In the genomic region with DNA sequence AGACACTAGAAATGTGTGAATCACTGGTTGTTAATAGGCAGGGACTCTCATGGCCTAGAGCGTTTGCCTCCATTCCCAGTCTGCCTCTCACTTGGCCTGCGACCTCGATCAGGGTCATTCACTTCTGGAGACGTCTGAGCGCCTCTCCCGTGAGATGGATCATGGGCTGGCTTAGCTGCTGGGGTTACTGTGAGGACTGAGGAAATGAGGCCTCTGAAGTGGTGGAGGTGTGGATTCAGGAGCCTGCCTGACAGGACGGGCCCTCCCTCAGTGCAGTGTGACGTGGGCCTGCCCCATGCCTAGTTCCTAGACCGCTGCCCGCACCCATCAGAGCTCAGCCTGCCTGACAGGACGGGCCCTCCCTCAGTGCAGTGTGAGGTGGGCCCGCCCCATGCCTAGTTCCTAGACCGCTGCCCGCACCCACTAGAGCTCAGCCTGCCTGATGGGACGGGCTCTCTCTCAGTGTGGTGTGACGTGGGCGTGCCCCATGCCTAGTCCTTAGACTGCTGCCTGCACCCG, we compare ENCODE assay signal across 2 cellular contexts.
TF ChIP-seq lines count a peak whose summit lies in the region.

No MANE protein-coding gene starts in this region.

TF ChIP-seq in GM23338, 12 proteins besides CTCF, POLR2A, EP300 and RAD21 (continues in another document):
- TF ChIP-seq, protein P1, sequence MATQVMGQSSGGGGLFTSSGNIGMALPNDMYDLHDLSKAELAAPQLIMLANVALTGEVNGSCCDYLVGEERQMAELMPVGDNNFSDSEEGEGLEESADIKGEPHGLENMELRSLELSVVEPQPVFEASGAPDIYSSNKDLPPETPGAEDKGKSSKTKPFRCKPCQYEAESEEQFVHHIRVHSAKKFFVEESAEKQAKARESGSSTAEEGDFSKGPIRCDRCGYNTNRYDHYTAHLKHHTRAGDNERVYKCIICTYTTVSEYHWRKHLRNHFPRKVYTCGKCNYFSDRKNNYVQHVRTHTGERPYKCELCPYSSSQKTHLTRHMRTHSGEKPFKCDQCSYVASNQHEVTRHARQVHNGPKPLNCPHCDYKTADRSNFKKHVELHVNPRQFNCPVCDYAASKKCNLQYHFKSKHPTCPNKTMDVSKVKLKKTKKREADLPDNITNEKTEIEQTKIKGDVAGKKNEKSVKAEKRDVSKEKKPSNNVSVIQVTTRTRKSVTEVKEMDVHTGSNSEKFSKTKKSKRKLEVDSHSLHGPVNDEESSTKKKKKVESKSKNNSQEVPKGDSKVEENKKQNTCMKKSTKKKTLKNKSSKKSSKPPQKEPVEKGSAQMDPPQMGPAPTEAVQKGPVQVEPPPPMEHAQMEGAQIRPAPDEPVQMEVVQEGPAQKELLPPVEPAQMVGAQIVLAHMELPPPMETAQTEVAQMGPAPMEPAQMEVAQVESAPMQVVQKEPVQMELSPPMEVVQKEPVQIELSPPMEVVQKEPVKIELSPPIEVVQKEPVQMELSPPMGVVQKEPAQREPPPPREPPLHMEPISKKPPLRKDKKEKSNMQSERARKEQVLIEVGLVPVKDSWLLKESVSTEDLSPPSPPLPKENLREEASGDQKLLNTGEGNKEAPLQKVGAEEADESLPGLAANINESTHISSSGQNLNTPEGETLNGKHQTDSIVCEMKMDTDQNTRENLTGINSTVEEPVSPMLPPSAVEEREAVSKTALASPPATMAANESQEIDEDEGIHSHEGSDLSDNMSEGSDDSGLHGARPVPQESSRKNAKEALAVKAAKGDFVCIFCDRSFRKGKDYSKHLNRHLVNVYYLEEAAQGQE (IDR thresholded peaks at IDR 0.05; ENCODE audit: unreplicated experiment) = no peak
- TF ChIP-seq ZNF114 (CRISPR knock-in tag; IDR thresholded peaks at IDR 0.05) (no peak), CREB1 (CRISPR knock-in tag; IDR thresholded peaks at IDR 0.05; ENCODE audit: low read depth) (no peak), STAT1 (IDR thresholded peaks at IDR 0.05; ENCODE audit: unreplicated experiment) (no peak), NANOG (IDR thresholded peaks at IDR 0.05; ENCODE audit: borderline replicate concordance) (no peak), JUNB (IDR thresholded peaks at IDR 0.05; ENCODE audit: unreplicated experiment) (no peak), POLR2AphosphoS5 (IDR thresholded peaks at IDR 0.05; ENCODE audit: low read depth) (no peak), EZH2phosphoT487 (IDR thresholded peaks at IDR 0.05; ENCODE audit: unreplicated experiment) (no peak), ZNF331 (CRISPR knock-in tag; IDR thresholded peaks at IDR 0.05; ENCODE audit: low read depth) (no peak)
- TF ChIP-seq, protein P2, sequence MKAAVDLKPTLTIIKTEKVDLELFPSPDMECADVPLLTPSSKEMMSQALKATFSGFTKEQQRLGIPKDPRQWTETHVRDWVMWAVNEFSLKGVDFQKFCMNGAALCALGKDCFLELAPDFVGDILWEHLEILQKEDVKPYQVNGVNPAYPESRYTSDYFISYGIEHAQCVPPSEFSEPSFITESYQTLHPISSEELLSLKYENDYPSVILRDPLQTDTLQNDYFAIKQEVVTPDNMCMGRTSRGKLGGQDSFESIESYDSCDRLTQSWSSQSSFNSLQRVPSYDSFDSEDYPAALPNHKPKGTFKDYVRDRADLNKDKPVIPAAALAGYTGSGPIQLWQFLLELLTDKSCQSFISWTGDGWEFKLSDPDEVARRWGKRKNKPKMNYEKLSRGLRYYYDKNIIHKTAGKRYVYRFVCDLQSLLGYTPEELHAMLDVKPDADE (IDR thresholded peaks at IDR 0.05) = no peak

TF ChIP-seq in WTC11, 78 proteins besides CTCF, POLR2A, EP300 and RAD21 (continued from another document):
- TF ChIP-seq, protein P3, sequence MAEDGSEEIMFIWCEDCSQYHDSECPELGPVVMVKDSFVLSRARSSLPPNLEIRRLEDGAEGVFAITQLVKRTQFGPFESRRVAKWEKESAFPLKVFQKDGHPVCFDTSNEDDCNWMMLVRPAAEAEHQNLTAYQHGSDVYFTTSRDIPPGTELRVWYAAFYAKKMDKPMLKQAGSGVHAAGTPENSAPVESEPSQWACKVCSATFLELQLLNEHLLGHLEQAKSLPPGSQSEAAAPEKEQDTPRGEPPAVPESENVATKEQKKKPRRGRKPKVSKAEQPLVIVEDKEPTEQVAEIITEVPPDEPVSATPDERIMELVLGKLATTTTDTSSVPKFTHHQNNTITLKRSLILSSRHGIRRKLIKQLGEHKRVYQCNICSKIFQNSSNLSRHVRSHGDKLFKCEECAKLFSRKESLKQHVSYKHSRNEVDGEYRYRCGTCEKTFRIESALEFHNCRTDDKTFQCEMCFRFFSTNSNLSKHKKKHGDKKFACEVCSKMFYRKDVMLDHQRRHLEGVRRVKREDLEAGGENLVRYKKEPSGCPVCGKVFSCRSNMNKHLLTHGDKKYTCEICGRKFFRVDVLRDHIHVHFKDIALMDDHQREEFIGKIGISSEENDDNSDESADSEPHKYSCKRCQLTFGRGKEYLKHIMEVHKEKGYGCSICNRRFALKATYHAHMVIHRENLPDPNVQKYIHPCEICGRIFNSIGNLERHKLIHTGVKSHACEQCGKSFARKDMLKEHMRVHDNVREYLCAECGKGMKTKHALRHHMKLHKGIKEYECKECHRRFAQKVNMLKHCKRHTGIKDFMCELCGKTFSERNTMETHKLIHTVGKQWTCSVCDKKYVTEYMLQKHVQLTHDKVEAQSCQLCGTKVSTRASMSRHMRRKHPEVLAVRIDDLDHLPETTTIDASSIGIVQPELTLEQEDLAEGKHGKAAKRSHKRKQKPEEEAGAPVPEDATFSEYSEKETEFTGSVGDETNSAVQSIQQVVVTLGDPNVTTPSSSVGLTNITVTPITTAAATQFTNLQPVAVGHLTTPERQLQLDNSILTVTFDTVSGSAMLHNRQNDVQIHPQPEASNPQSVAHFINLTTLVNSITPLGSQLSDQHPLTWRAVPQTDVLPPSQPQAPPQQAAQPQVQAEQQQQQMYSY (CRISPR knock-in tag; IDR thresholded peaks at IDR 0.05) = no peak
